ENCODE assay signal across 34 cellular contexts in genomic region chr4:11602606-11603355, GRCh38.
"Had no signal": no experiment of that assay in that cellular context is flagged by ENCODE, and none has a peak within 500 bp of the region (broad histone marks: within the 10 kb centered on the region; RNA-seq: fewer than 3 reads in every experiment).

No MANE protein-coding gene starts in this region.

- H3K9me3 Mint-ChIP-seq: activated CD4-positive, alpha-beta memory T cell treated with anti-CD3 and anti-CD28 coated beads for 36 hours; activated CD4-positive, alpha-beta T cell treated with anti-CD3 and anti-CD28 coated beads, Interleukin-2, amount 10 ng/mL, durations not matched to agents 24 days and 14 days; activated naive CD4-positive, alpha-beta T cell treated with anti-CD3 and anti-CD28 coated beads for 36 hours; activated naive CD4-positive, alpha-beta T cell treated with anti-CD3 and anti-CD28 coated beads, Interleukin-2, amount 50 U/mL, for 24 hours; activated naive CD8-positive, alpha-beta T cell treated with anti-CD3 and anti-CD28 coated beads for 36 hours; activated naive CD8-positive, alpha-beta T cell treated with anti-CD3 and anti-CD28 coated beads, Interleukin-2, amount 50 U/mL, for 24 hours; activated T-helper 1 cell treated with anti-CD3 and anti-CD28 coated beads, Interleukin-12 subunit alpha, Interleukin-12 subunit beta, Interleukin-2, Interleukin-4 antibody, amounts not matched to agents 30 ng/mL and 10 ng/mL and 1 ng/mL, durations not matched to agents 14 hours and 24 hours and 36 hours; activated T-helper 2 cell treated with anti-CD3 and anti-CD28 coated beads, Interferon-gamma antibody, Interleukin-2, Interleukin-4, amounts not matched to agents 10 μg/mL and 5 μg/mL and 100 μg/mL, durations not matched to agents 14 hours and 24 hours and 36 hours; dendritic cell treated with granulocyte-macrophage colony-stimulating factor and Interleukin-4, amounts not matched to agents 40 ng/mL and 50 ng/mL, for 4 days; endodermal cell had no signal

- H3K27ac Mint-ChIP-seq: activated CD4-positive, alpha-beta memory T cell treated with anti-CD3 and anti-CD28 coated beads for 36 hours; activated CD4-positive, alpha-beta T cell treated with anti-CD3 and anti-CD28 coated beads for 36 hours; activated CD4-positive, alpha-beta T cell treated with anti-CD3 and anti-CD28 coated beads, Interleukin-2, amount 10 ng/mL, durations not matched to agents 24 days and 14 days; activated CD8-positive, alpha-beta memory T cell treated with anti-CD3 and anti-CD28 coated beads, Interleukin-2, amount 10 ng/mL, durations not matched to agents 7 days and 5 days; activated CD8-positive, alpha-beta T cell treated with anti-CD3 and anti-CD28 coated beads, Interleukin-2, amount 10 ng/mL, durations not matched to agents 7 days and 5 days; activated naive CD4-positive, alpha-beta T cell treated with anti-CD3 and anti-CD28 coated beads for 36 hours; activated naive CD4-positive, alpha-beta T cell treated with anti-CD3 and anti-CD28 coated beads, Interleukin-2, amount 50 U/mL, for 24 hours; activated naive CD8-positive, alpha-beta T cell treated with anti-CD3 and anti-CD28 coated beads for 36 hours; activated naive CD8-positive, alpha-beta T cell treated with anti-CD3 and anti-CD28 coated beads, Interleukin-2, amount 50 U/mL, for 24 hours; activated T-helper 1 cell treated with anti-CD3 and anti-CD28 coated beads, Interleukin-12 subunit alpha, Interleukin-12 subunit beta, Interleukin-2, Interleukin-4 antibody, amounts not matched to agents 30 ng/mL and 10 ng/mL and 1 ng/mL, durations not matched to agents 14 hours and 24 hours and 36 hours; activated T-helper 2 cell treated with anti-CD3 and anti-CD28 coated beads, Interferon-gamma antibody, Interleukin-2, Interleukin-4, amounts not matched to agents 10 μg/mL and 5 μg/mL and 100 μg/mL, durations not matched to agents 14 hours and 24 hours and 36 hours; dendritic cell treated with granulocyte-macrophage colony-stimulating factor and Interleukin-4, amounts not matched to agents 40 ng/mL and 50 ng/mL, for 4 days; endodermal cell had no signal

- H3K36me3 Mint-ChIP-seq: activated CD4-positive, alpha-beta memory T cell treated with anti-CD3 and anti-CD28 coated beads for 36 hours; activated CD8-positive, alpha-beta memory T cell treated with anti-CD3 and anti-CD28 coated beads, Interleukin-2, amount 10 ng/mL, durations not matched to agents 7 days and 5 days; activated naive CD4-positive, alpha-beta T cell treated with anti-CD3 and anti-CD28 coated beads, Interleukin-2, amount 50 U/mL, for 24 hours; activated naive CD8-positive, alpha-beta T cell treated with anti-CD3 and anti-CD28 coated beads for 36 hours had no signal

- FAIRE-seq: frontal cortex had no signal

- ATAC-seq: activated CD4-positive, alpha-beta T cell treated with anti-CD3 and anti-CD28 coated beads for 36 hours; activated CD8-positive, alpha-beta memory T cell treated with anti-CD3 and anti-CD28 coated beads, Interleukin-2, amount 10 ng/mL, durations not matched to agents 7 days and 5 days; activated CD8-positive, alpha-beta T cell treated with anti-CD3 and anti-CD28 coated beads, Interleukin-2, amount 10 ng/mL, durations not matched to agents 7 days and 5 days; activated naive CD8-positive, alpha-beta T cell treated with anti-CD3 and anti-CD28 coated beads, Interleukin-2, amount 50 U/mL, for 24 hours; body of pancreas had no signal

- H3K9me3 ChIP-seq: adrenal gland, body of pancreas, esophagus muscularis mucosa had no signal

- H3K4me1 Mint-ChIP-seq: activated CD4-positive, alpha-beta T cell treated with anti-CD3 and anti-CD28 coated beads for 36 hours; activated CD4-positive, alpha-beta T cell treated with anti-CD3 and anti-CD28 coated beads, Interleukin-2, amount 10 ng/mL, durations not matched to agents 24 days and 14 days; activated CD8-positive, alpha-beta memory T cell treated with anti-CD3 and anti-CD28 coated beads, Interleukin-2, amount 10 ng/mL, durations not matched to agents 7 days and 5 days; activated naive CD8-positive, alpha-beta T cell treated with anti-CD3 and anti-CD28 coated beads for 36 hours; activated naive CD8-positive, alpha-beta T cell treated with anti-CD3 and anti-CD28 coated beads, Interleukin-2, amount 50 U/mL, for 24 hours had no signal

- H3K36me3 ChIP-seq: adrenal gland, cardiac muscle cell, esophagus muscularis mucosa had no signal

- H3K4me3 ChIP-seq: adrenal gland, body of pancreas, cardiac muscle cell, coronary artery, dorsolateral prefrontal cortex, esophagus muscularis mucosa had no signal

- H3K27me3 Mint-ChIP-seq: activated CD4-positive, alpha-beta T cell treated with anti-CD3 and anti-CD28 coated beads for 36 hours; activated CD4-positive, alpha-beta T cell treated with anti-CD3 and anti-CD28 coated beads, Interleukin-2, amount 10 ng/mL, durations not matched to agents 24 days and 14 days; activated CD8-positive, alpha-beta memory T cell treated with anti-CD3 and anti-CD28 coated beads, Interleukin-2, amount 10 ng/mL, durations not matched to agents 7 days and 5 days; activated naive CD4-positive, alpha-beta T cell treated with anti-CD3 and anti-CD28 coated beads, Interleukin-2, amount 50 U/mL, for 24 hours; activated naive CD8-positive, alpha-beta T cell treated with anti-CD3 and anti-CD28 coated beads for 36 hours; dendritic cell treated with granulocyte-macrophage colony-stimulating factor and Interleukin-4, amounts not matched to agents 40 ng/mL and 50 ng/mL, for 4 days had no signal

- DNase-seq: activated CD4-positive, alpha-beta memory T cell treated with anti-CD3 and anti-CD28 coated beads for 36 hours; activated CD4-positive, alpha-beta T cell treated with anti-CD3 and anti-CD28 coated beads for 36 hours; activated CD4-positive, alpha-beta T cell treated with anti-CD3 and anti-CD28 coated beads, Interleukin-2, amount 10 ng/mL, durations not matched to agents 24 days and 14 days; activated CD4-positive, CD25-positive, alpha-beta regulatory T cell; activated CD4-positive, CD25-positive, alpha-beta regulatory T cell treated with anti-CD3 and anti-CD28 coated beads, Interleukin-2, amount 50 U/mL, for 72 hours; activated CD8-positive, alpha-beta memory T cell treated with anti-CD3 and anti-CD28 coated beads, Interleukin-2, amount 10 ng/mL, durations not matched to agents 7 days and 5 days; activated CD8-positive, alpha-beta memory T cell treated with anti-CD3 and anti-CD28 coated beads, Interleukin-2, amount 50 U/mL, for 4 hours; activated CD8-positive, alpha-beta T cell treated with anti-CD3 and anti-CD28 coated beads, Interleukin-2, amount 10 ng/mL, durations not matched to agents 7 days and 5 days; activated effector memory CD4-positive, alpha-beta T cell treated with anti-CD3 and anti-CD28 coated beads, Interleukin-2, amount 50 U/mL, for 16 hours; activated naive CD4-positive, alpha-beta T cell treated with anti-CD3 and anti-CD28 coated beads for 36 hours; activated naive CD8-positive, alpha-beta T cell treated with anti-CD3 and anti-CD28 coated beads for 36 hours; activated naive CD8-positive, alpha-beta T cell treated with anti-CD3 and anti-CD28 coated beads, Interleukin-2, amount 50 U/mL, for 24 hours; activated T-cell treated with anti-CD3 and anti-CD28 coated beads, Interleukin-2, amount 50 U/mL, for 1 hour; activated T-cell treated with anti-CD3 and anti-CD28 coated beads, Interleukin-2, amount 50 U/mL, for 48 hours; adrenal gland; amygdala; aorta; body of pancreas; central memory CD4-positive, alpha-beta T cell; cerebellar nuclear complex; dorsolateral prefrontal cortex; effector memory CD4-positive, alpha-beta T cell; endodermal cell; erythroblast; head of caudate nucleus; T-helper 2 cell had no signal

- H3K4me1 ChIP-seq: adrenal gland, body of pancreas, esophagus muscularis mucosa had no signal

- H3K4me3 Mint-ChIP-seq: activated CD4-positive, alpha-beta memory T cell treated with anti-CD3 and anti-CD28 coated beads for 36 hours; activated CD4-positive, alpha-beta T cell treated with anti-CD3 and anti-CD28 coated beads for 36 hours; activated CD4-positive, alpha-beta T cell treated with anti-CD3 and anti-CD28 coated beads, Interleukin-2, amount 10 ng/mL, durations not matched to agents 24 days and 14 days; activated CD8-positive, alpha-beta memory T cell treated with anti-CD3 and anti-CD28 coated beads, Interleukin-2, amount 10 ng/mL, durations not matched to agents 7 days and 5 days; activated CD8-positive, alpha-beta T cell treated with anti-CD3 and anti-CD28 coated beads, Interleukin-2, amount 10 ng/mL, durations not matched to agents 7 days and 5 days; activated naive CD4-positive, alpha-beta T cell treated with anti-CD3 and anti-CD28 coated beads for 36 hours; activated naive CD4-positive, alpha-beta T cell treated with anti-CD3 and anti-CD28 coated beads, Interleukin-2, amount 50 U/mL, for 24 hours; activated naive CD8-positive, alpha-beta T cell treated with anti-CD3 and anti-CD28 coated beads for 36 hours; activated naive CD8-positive, alpha-beta T cell treated with anti-CD3 and anti-CD28 coated beads, Interleukin-2, amount 50 U/mL, for 24 hours; activated T-helper 1 cell treated with anti-CD3 and anti-CD28 coated beads, Interleukin-12 subunit alpha, Interleukin-12 subunit beta, Interleukin-2, Interleukin-4 antibody, amounts not matched to agents 30 ng/mL and 10 ng/mL and 1 ng/mL, durations not matched to agents 14 hours and 24 hours and 36 hours; dendritic cell treated with granulocyte-macrophage colony-stimulating factor and Interleukin-4, amounts not matched to agents 40 ng/mL and 50 ng/mL, for 4 days; endodermal cell had no signal

- H3K27ac ChIP-seq: adrenal gland, body of pancreas, cardiac muscle cell, coronary artery, dorsolateral prefrontal cortex, esophagus muscularis mucosa had no signal

- H3K27me3 ChIP-seq: adrenal gland, body of pancreas, cardiac muscle cell, dorsolateral prefrontal cortex, esophagus muscularis mucosa had no signal
